ENCODE assay signal across 9 cellular contexts in the genomic region with DNA sequence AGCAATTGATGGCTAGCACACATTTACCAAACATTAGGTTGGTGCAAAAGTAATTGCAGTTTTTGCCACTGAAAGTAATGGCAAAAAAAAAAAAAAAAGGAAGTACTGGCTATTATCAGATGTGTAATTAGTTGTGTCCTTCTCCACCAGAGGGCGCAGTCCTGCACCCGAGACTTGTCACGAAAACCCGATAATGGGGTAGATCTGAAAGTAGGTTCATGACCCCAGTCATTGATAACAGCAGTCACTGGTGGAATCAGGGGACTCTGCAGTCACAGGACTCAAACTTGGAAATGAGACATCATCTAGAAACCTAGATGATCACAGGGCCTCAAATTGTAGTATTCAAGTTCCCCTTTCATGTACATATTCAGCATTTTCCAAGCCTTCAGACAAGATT. TPM values are rescaled to one million over a fixed set of nuclear protein-coding genes. Genes with fewer than 3 reads are reported as not detected.
DNase-seq lines count a peak whose midpoint lies in the region; ATAC-seq, FAIRE-seq and TF ChIP-seq lines count a peak whose summit lies in the region.
"Had no signal": no experiment of that assay in that cellular context is flagged by ENCODE, and none has a peak within 500 bp of the region (broad histone marks: within the 10 kb centered on the region; RNA-seq: fewer than 3 reads in every experiment).

No MANE protein-coding gene starts in this region.

- peak; percentile 27 to 69 (median 60) for DNase-seq in CD8-positive, alpha-beta T cell
- DNase-seq in GM19239 (ENCODE audit: insufficient read length, low spot score), result peak; percentile 23
- peak; percentile 56 for DNase-seq in SKM-1 treated with dmso at 0.1 percent for 144 hours (lab: John Stamatoyannopoulos, UW; ENCODE audit: unreplicated experiment)
- peak in 1 of 2 donors; percentile 53 for DNase-seq in activated naive CD4-positive, alpha-beta T cell treated with anti-CD3 and anti-CD28 coated beads, Interleukin-2, amount 50 U/mL, for 72 hours (ENCODE audit: low spot score in 2 of 2)
- peak; percentile 83 for DNase-seq in iPS-NIHi7 (ENCODE audit: extremely low spot score)
- peak; percentile 53 for DNase-seq in stimulated activated CD4-positive, alpha-beta T cell treated with anti-CD3 and anti-CD28 coated beads, Interleukin-2, amount 100 ng/mL, for 4 hours (ENCODE audit: low read depth)

- no peaks in the 10 kb centered on the region for H3K36me3 Mint-ChIP-seq in CD8-positive, alpha-beta T cell
- no peaks in the 10 kb centered on the region for H3K36me3 Mint-ChIP-seq in activated naive CD4-positive, alpha-beta T cell treated with anti-CD3 and anti-CD28 coated beads, Interleukin-2, amount 50 U/mL, for 72 hours

- ATAC-seq in CD8-positive, alpha-beta T cell, result no peak
- peak; percentile 67 to 81 for ATAC-seq in activated naive CD4-positive, alpha-beta T cell treated with anti-CD3 and anti-CD28 coated beads, Interleukin-2, amount 50 U/mL, for 72 hours
- ATAC-seq in GM21367 (IDR thresholded peaks at IDR 0.05; ENCODE audit: unreplicated experiment), result no peak

- H3K4me3 ChIP-seq in CD8-positive, alpha-beta T cell (ENCODE audit: low read depth, low read length), result no peak overlapping the region

- peaks cover 3% of the 10 kb centered on the region for H3K4me1 Mint-ChIP-seq in CD8-positive, alpha-beta T cell (ENCODE audit: low read depth)

- H3K27me3 Mint-ChIP-seq in CD8-positive, alpha-beta T cell (ENCODE audit: low read depth), result no peaks in the 10 kb centered on the region

- H3K27ac ChIP-seq in CD8-positive, alpha-beta T cell (ENCODE audit: low read depth, low read length), result no peak overlapping the region

- peak; percentile 37 for TF ChIP-seq CTCF in CD8-positive, alpha-beta T cell (IDR thresholded peaks at IDR 0.05)

- CTCF ChIA-PET in CD8-positive, alpha-beta T cell (lab: Charles Lee), result interaction anchor here (1.8 kb wide), 1 partner anchor 146 kb away, joined by 14 read pairs; no protein-coding TSS in a partner anchor

- H3K36me3 ChIP-seq in CD8-positive, alpha-beta T cell (ENCODE audit: insufficient read depth, low read length), result no peaks in the 10 kb centered on the region

- no peak overlapping the region for H3K27ac Mint-ChIP-seq in CD8-positive, alpha-beta T cell
- H3K27ac Mint-ChIP-seq in activated naive CD4-positive, alpha-beta T cell treated with anti-CD3 and anti-CD28 coated beads, Interleukin-2, amount 50 U/mL, for 72 hours, result no peak overlapping the region

- TF ChIP-seq RAD21 in Ishikawa (IDR thresholded peaks at IDR 0.05; ENCODE audit: low read depth), result peak; percentile 39; the same call in 1 of the 2 replicates

- TF ChIP-seq EP300 in Ishikawa (IDR thresholded peaks at IDR 0.05; ENCODE audit: borderline replicate concordance), result no peak

- intact Hi-C loops in CD8-positive, alpha-beta T cell (cut with DNase I, micrococcal nuclease), result loop anchor here (1.0 to 10.0 kb wide), 4 partner anchors 26 to 146 kb away; no protein-coding TSS in a partner anchor

- FAIRE-seq in GM19239 (lab: Jason Lieb, UNC), result peak; percentile 74
- FAIRE-seq: TTC549 had no signal

- no peaks in the 10 kb centered on the region for H3K4me1 ChIP-seq in CD8-positive, alpha-beta T cell (ENCODE audit: insufficient read depth, low read length)

- no peaks in the 10 kb centered on the region for H3K9me3 ChIP-seq in CD8-positive, alpha-beta T cell (ENCODE audit: low read length)

- H3K27me3 ChIP-seq in CD8-positive, alpha-beta T cell (ENCODE audit: insufficient read depth, low read length), result no peaks in the 10 kb centered on the region

- no peak overlapping the region for H3K4me3 Mint-ChIP-seq in CD8-positive, alpha-beta T cell

- POLR2A ChIA-PET in CD8-positive, alpha-beta T cell (lab: Charles Lee), result no interaction called here

- H3K9me3 Mint-ChIP-seq in CD8-positive, alpha-beta T cell, result no peaks in the 10 kb centered on the region
- no peaks in the 10 kb centered on the region for H3K9me3 Mint-ChIP-seq in activated naive CD4-positive, alpha-beta T cell treated with anti-CD3 and anti-CD28 coated beads, Interleukin-2, amount 50 U/mL, for 72 hours

TF ChIP-seq in Ishikawa, 13 proteins besides CTCF, POLR2A, EP300 and RAD21:
- TF ChIP-seq, protein P1, sequence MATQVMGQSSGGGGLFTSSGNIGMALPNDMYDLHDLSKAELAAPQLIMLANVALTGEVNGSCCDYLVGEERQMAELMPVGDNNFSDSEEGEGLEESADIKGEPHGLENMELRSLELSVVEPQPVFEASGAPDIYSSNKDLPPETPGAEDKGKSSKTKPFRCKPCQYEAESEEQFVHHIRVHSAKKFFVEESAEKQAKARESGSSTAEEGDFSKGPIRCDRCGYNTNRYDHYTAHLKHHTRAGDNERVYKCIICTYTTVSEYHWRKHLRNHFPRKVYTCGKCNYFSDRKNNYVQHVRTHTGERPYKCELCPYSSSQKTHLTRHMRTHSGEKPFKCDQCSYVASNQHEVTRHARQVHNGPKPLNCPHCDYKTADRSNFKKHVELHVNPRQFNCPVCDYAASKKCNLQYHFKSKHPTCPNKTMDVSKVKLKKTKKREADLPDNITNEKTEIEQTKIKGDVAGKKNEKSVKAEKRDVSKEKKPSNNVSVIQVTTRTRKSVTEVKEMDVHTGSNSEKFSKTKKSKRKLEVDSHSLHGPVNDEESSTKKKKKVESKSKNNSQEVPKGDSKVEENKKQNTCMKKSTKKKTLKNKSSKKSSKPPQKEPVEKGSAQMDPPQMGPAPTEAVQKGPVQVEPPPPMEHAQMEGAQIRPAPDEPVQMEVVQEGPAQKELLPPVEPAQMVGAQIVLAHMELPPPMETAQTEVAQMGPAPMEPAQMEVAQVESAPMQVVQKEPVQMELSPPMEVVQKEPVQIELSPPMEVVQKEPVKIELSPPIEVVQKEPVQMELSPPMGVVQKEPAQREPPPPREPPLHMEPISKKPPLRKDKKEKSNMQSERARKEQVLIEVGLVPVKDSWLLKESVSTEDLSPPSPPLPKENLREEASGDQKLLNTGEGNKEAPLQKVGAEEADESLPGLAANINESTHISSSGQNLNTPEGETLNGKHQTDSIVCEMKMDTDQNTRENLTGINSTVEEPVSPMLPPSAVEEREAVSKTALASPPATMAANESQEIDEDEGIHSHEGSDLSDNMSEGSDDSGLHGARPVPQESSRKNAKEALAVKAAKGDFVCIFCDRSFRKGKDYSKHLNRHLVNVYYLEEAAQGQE (IDR thresholded peaks at IDR 0.05; ENCODE audit: low read depth), result no peak
- TF ChIP-seq FOXM1 (IDR thresholded peaks at IDR 0.05; ENCODE audit: borderline replicate concordance, low read depth) (no peak), CREB1 (IDR thresholded peaks at IDR 0.05; ENCODE audit: low read depth) (no peak), TCF12 (IDR thresholded peaks at IDR 0.05; ENCODE audit: low read depth) (no peak), NFIC (IDR thresholded peaks at IDR 0.05) (no peak), TEAD4 (IDR thresholded peaks at IDR 0.05) (no peak), CEBPB (IDR thresholded peaks at IDR 0.05) (no peak), ZBTB7A (IDR thresholded peaks at IDR 0.05; ENCODE audit: low read depth) (no peak)
- TF ChIP-seq, protein P2, sequence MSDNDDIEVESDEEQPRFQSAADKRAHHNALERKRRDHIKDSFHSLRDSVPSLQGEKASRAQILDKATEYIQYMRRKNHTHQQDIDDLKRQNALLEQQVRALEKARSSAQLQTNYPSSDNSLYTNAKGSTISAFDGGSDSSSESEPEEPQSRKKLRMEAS (IDR thresholded peaks at IDR 0.05), result no peak
- TF ChIP-seq, protein P3, sequence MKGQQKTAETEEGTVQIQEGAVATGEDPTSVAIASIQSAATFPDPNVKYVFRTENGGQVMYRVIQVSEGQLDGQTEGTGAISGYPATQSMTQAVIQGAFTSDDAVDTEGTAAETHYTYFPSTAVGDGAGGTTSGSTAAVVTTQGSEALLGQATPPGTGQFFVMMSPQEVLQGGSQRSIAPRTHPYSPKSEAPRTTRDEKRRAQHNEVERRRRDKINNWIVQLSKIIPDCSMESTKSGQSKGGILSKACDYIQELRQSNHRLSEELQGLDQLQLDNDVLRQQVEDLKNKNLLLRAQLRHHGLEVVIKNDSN (IDR thresholded peaks at IDR 0.05), result no peak
TF ChIP-seq in Ishikawa: peak in this region for 0.

RNA-seq across cellular contexts. Expression of a gene that starts 13.1 kb away (rescaled TPM):
- 10 to 100 TPM; 19.3 to 21.3 TPM for total RNA-seq in CD8-positive, alpha-beta T cell
- total RNA-seq in activated naive CD4-positive, alpha-beta T cell treated with anti-CD3 and anti-CD28 coated beads, Interleukin-2, amount 50 U/mL, for 72 hours, result 10 to 100 TPM; 33.6 to 56.3 TPM

RNA-seq across cellular contexts. Expression of a gene that starts 26.8 kb away (rescaled TPM):
- total RNA-seq in CD8-positive, alpha-beta T cell, result 100 to 1,000 TPM; 270 to 285 TPM
- 100 to 1,000 TPM; 160 to 466 TPM for total RNA-seq in activated naive CD4-positive, alpha-beta T cell treated with anti-CD3 and anti-CD28 coated beads, Interleukin-2, amount 50 U/mL, for 72 hours

Comparison
In these comparisons a context has a peak if more than half of its experiments do, and no peak if none do; other contexts are left out.
1. ATAC-seq: peak in activated naive CD4-positive, alpha-beta T cell treated with anti-CD3 and anti-CD28 coated beads, Interleukin-2, amount 50 U/mL, for 72 hours (2 of 2); none in CD8-positive, alpha-beta T cell (single experiment) and GM21367 (single experiment).